In genomic region chr15:52104532-52105004, GRCh38 we compare ENCODE assay signal across 18 cellular contexts. TPM values are rescaled to one million over a fixed set of nuclear protein-coding genes. Genes with fewer than 3 reads are reported as not detected.
A peak's percentile ranks its signal among the peaks of the same experiment; 100 is the strongest.
DNase-seq lines count a peak whose midpoint lies in the region; ATAC-seq, FAIRE-seq and TF ChIP-seq lines count a peak whose summit lies in the region.
"Had no signal": no experiment of that assay in that cellular context is flagged by ENCODE, and none has a peak within 500 bp of the region (broad histone marks: within the 10 kb centered on the region; RNA-seq: fewer than 3 reads in every experiment).

No MANE protein-coding gene starts in this region.

- H4K20me1 ChIP-seq in GM12878 (ENCODE audit: control insufficient read depth, insufficient read depth), result no peaks in the 10 kb centered on the region

- SMC1A ChIA-PET in GM12878 (lab: Charles Lee; ENCODE audit: uncharacterized antibody, unreplicated experiment), result interaction anchor here (0.7 to 12.5 kb wide), 9 partner anchors 7 to 128 kb away, joined by 3 to 272 read pairs (median 11); partner anchors contain the start of gene BCL2L10

- H3K4me2 ChIP-seq in GM12878 (ENCODE audit: control insufficient read depth, insufficient read depth), result peak overlapping the region; percentile 67

- FAIRE-seq in GM12878 (lab: Jason Lieb, UNC), result no peak
- FAIRE-seq in frontal cortex (lab: Jason Lieb, UNC), result no peak
- FAIRE-seq: urothelium cell line had no signal

- peak overlapping the region; percentile 27 for H3K9ac ChIP-seq in GM12878 (ENCODE audit: control insufficient read depth, insufficient read depth, low read length)

- no peaks in the 10 kb centered on the region for H3K27me3 ChIP-seq in GM12878 (replicated peaks in 1 of 2; ENCODE audit: control insufficient read depth in 2 of 2, insufficient read depth in 2 of 2, low read length in 1 of 2)

- peak in 1 of 2 experiments; percentile 44; a peak in 1 of 4 replicates for TF ChIP-seq EP300 in GM12878 (IDR thresholded peaks at IDR 0.05; ENCODE audit: borderline replicate concordance in 1 of 2, control insufficient read depth in 1 of 2, low read depth in 2 of 2, low read length in 2 of 2)

- H3K79me2 ChIP-seq in GM12878 (ENCODE audit: control insufficient read depth, insufficient read depth, low read length), result peaks cover 5% of the 10 kb centered on the region

- peak; percentile 84 for DNase-seq in GM12878 (ENCODE audit: low read depth, low spot score)
- no peak for DNase-seq in frontal cortex (ENCODE audit: low spot score in 2 of 2)
- no peak for DNase-seq in left lobe of liver (ENCODE audit: low spot score)
- DNase-seq: activated CD4-positive, alpha-beta T cell treated with anti-CD3 and anti-CD28 coated beads, Interleukin-2, amount 10 ng/mL, durations not matched to agents 7 days and 5 days; anterior cingulate cortex; HCEC 1CT; left colon; NCI-H146; NCI-H526; stimulated activated CD4-positive, alpha-beta T cell treated with anti-CD3 and anti-CD28 coated beads, Interleukin-2, amount 100 ng/mL, for 48 hours had no signal

- POLR2A ChIA-PET in GM12878 (lab: Charles Lee), result interaction anchor here (0.6 to 8.9 kb wide), 10 partner anchors 8 to 133 kb away, joined by 3 to 151 read pairs (median 8); partner anchors contain the start of genes BCL2L10 and LEO1

- H3K9me3 ChIP-seq in GM12878 (replicated peaks; ENCODE audit: control insufficient read depth, insufficient read depth, low read length), result no peaks in the 10 kb centered on the region

- H3K36me3 ChIP-seq in GM12878 (ENCODE audit: control insufficient read depth in 2 of 2, insufficient read depth in 2 of 2, low read length in 1 of 2), result no peaks in the 10 kb centered on the region

- TF ChIP-seq CTCF in GM12878 (IDR thresholded peaks at IDR 0.05 in 2 of 3, conservative IDR thresholded peaks at IDR 0.05 in 1 of 3; ENCODE audit: control insufficient read depth in 2 of 3, extremely low read depth in 1 of 3, insufficient read depth in 1 of 3, low read depth in 3 of 3, low read length in 3 of 3), result peak in 2 of 3 experiments; percentile 5 to 18; a peak in 1 of 6 replicates

- no peak overlapping the region for H3K27ac ChIP-seq in GM12878 (ENCODE audit: control insufficient read depth, insufficient read depth)
- H3K27ac ChIP-seq: coronary artery had no signal

- no peak overlapping the region; the same call in 1 of the 2 replicates for H2AFZ ChIP-seq in GM12878 (ENCODE audit: control insufficient read depth, low read depth, low read length)

- intact Hi-C loops in GM12878 (cut with micrococcal nuclease; ENCODE audit: unreplicated experiment), result loop anchor here (10.0 kb wide), 1 partner anchor 370 kb away; the partner anchor contains the start of gene LYSMD2

- RAD21 ChIA-PET in GM12878 (lab: Charles Lee; ENCODE audit: unreplicated experiment), result interaction anchor here (1.0 to 11.8 kb wide), 9 partner anchors 8 to 97 kb away, joined by 3 to 203 read pairs (median 9); partner anchors contain the start of gene BCL2L10

- 6% methylated on average over 5 of the region's 5 CpGs for WGBS in GM12878 (ENCODE audit: insufficient coverage, insufficient replicate concordance, low lambda C conversion rate, missing lambda C conversion rate)

- H3K4me3 ChIP-seq in GM12878, result peak overlapping the region; percentile 6
- H3K4me3 ChIP-seq: coronary artery had no signal

- ATAC-seq in GM18498 (IDR thresholded peaks at IDR 0.05; ENCODE audit: unreplicated experiment), result peak; percentile 31
- ATAC-seq in GM19395 (IDR thresholded peaks at IDR 0.05; ENCODE audit: unreplicated experiment), result peak; percentile 33
- ATAC-seq in HG02870 (IDR thresholded peaks at IDR 0.05; ENCODE audit: unreplicated experiment), result peak; percentile 30
- ATAC-seq in GM12878, result peak; percentile 34
- no peak for ATAC-seq in HG03196 (IDR thresholded peaks at IDR 0.05; ENCODE audit: unreplicated experiment)
- ATAC-seq in left lobe of liver, result no peak
- ATAC-seq in HG03175 (IDR thresholded peaks at IDR 0.05; ENCODE audit: unreplicated experiment), result no peak
- ATAC-seq: left colon had no signal

- no TSS peak for BruUV-seq in GM12878 (replicated peaks; lab: Mats Ljungman, UMichigan)

- in situ Hi-C loops in GM12878 (cut with MboI), result no loop called here

- peaks cover 35% of the 10 kb centered on the region for H3K4me1 ChIP-seq in GM12878 (ENCODE audit: control insufficient read depth, insufficient read depth, low read length)

- peak; percentile 53; the same call in 1 of the 2 replicates for TF ChIP-seq POLR2A in GM12878 (IDR thresholded peaks at IDR 0.05; ENCODE audit: low read depth, low read length)

- CTCF ChIA-PET in GM12878 (lab: Yijun Ruan, JAX), result interaction anchor here (1.0 to 17.4 kb wide), 8 partner anchors 11 to 123 kb away, joined by 3 to 251 read pairs (median 8); no protein-coding TSS in a partner anchor

- no peak for TF ChIP-seq RAD21 in GM12878 (IDR thresholded peaks at IDR 0.05; ENCODE audit: insufficient read depth, low read depth, low read length)

TF ChIP-seq in GM12878, 131 proteins besides CTCF, POLR2A, EP300 and RAD21 (continues in another document):
- TF ChIP-seq HSF1 (IDR thresholded peaks at IDR 0.05; ENCODE audit: low read depth, low read length) (no peak), ZNF622 (IDR thresholded peaks at IDR 0.05) (no peak), SRF (IDR thresholded peaks at IDR 0.05; ENCODE audit: low read depth in 2 of 2, low read length in 2 of 2) (no peak), ZBTB33 (IDR thresholded peaks at IDR 0.05) (no peak), ZBED1 (IDR thresholded peaks at IDR 0.05; ENCODE audit: borderline replicate concordance) (no peak), BCLAF1 (IDR thresholded peaks at IDR 0.05) (no peak)

RNA-seq across cellular contexts. Expression of gene BCL2L10, which starts 8.0 kb away (rescaled TPM):
- total RNA-seq in GM12878 (2013; cell fraction: nucleolus; rRNA removed), result 1.1 and 1.2 TPM in 2 replicates
- total RNA-seq in GM12878 (2014; rRNA removed), result 8.2 TPM in 2 replicates
- total RNA-seq in GM12878 (2014; rRNA removed; fragmentation: Illumina TruSeq; extraction: Trizol), result 4.5 and 5.2 TPM in 2 replicates
- total RNA-seq in GM12878 (2021), result 6.9 and 7.3 TPM in 2 replicates
- 4.0 TPM for polyA plus RNA-seq in GM12878 (2011; ENCODE audit: low read depth)
- 0.90 and 1.1 TPM in 2 replicates for polyA plus RNA-seq in GM12878 (2011; rRNA removed)
- 0.72 and 0.78 TPM in 2 replicates for polyA plus RNA-seq in GM12878 (2011; cell fraction: cytosol; rRNA removed)
- 0.48 and 0.52 TPM in 2 replicates for polyA plus RNA-seq in GM12878 (2011; cell fraction: nucleus; rRNA removed)
- polyA plus RNA-seq in GM12878 (2012), result 5.8 and 8.6 TPM in 2 replicates
- 3.9 and 4.8 TPM in 2 replicates for polyA plus RNA-seq in GM12878 (2014; fragmentation: Illumina TruSeq; extraction: Trizol)
- polyA plus RNA-seq in GM12878 (2014; fragmentation: Nextera tagmentation; extraction: Ambion mirVana), result 1 to 10 TPM in 1 of 2 experiments, under 1 TPM in 1; 0.64 to 2.6 TPM
- 8.3 and 9.9 TPM in 2 replicates for polyA plus RNA-seq in GM12878 (2014; rRNA removed)
- polyA plus RNA-seq in GM12878 (2016; fragmentation: Nextera tagmentation; extraction: Ambion mirVana), result 1 to 10 TPM; 8.0 to 9.1 TPM
- 0.29 and 0.77 TPM in 2 replicates for polyA minus RNA-seq in GM12878 (2011; rRNA and poly(A)+ RNA removed)
- polyA minus RNA-seq in GM12878 (2011; cell fraction: cytosol; rRNA and poly(A)+ RNA removed), result not detected in 2 replicates
- 0.77 and 1.2 TPM in 2 replicates for polyA minus RNA-seq in GM12878 (2011; cell fraction: nucleus; rRNA and poly(A)+ RNA removed)
- 0.41 TPM for total RNA-seq in frontal cortex
- 4.2 TPM for total RNA-seq in left lobe of liver
- total RNA-seq: Daoy had no signal

Comparison
In these comparisons a context has a peak if more than half of its experiments do, and no peak if none do; other contexts are left out.
1. ATAC-seq: peak in GM18498 (single experiment), GM19395 (single experiment), HG02870 (single experiment) and GM12878 (single experiment); none in HG03196 (single experiment), left lobe of liver (single experiment) and HG03175 (single experiment).